ENCODE assay signal across 32 cellular contexts in genomic region chr12:2773199-2773875, GRCh38.
"Had no signal": no experiment of that assay in that cellular context is flagged by ENCODE, and none has a peak within 500 bp of the region (broad histone marks: within the 10 kb centered on the region; RNA-seq: fewer than 3 reads in every experiment).

No MANE protein-coding gene starts in this region.

- H3K27ac Mint-ChIP-seq: activated B cell treated with CpG ODN at 0.5 μM for 24 hours; activated CD4-positive, alpha-beta memory T cell treated with anti-CD3 and anti-CD28 coated beads, Interleukin-2, amount 10 ng/mL, durations not matched to agents 7 days and 5 days; activated CD4-positive, alpha-beta T cell treated with anti-CD3 and anti-CD28 coated beads, Interleukin-2, amount 10 ng/mL, durations not matched to agents 7 days and 5 days; activated CD8-positive, alpha-beta memory T cell treated with anti-CD3 and anti-CD28 coated beads, Interleukin-2, amount 10 ng/mL, durations not matched to agents 7 days and 5 days; activated CD8-positive, alpha-beta T cell treated with anti-CD3 and anti-CD28 coated beads, Interleukin-2, amount 10 ng/mL, durations not matched to agents 7 days and 5 days; activated naive CD4-positive, alpha-beta T cell treated with anti-CD3 and anti-CD28 coated beads, Interleukin-2, amount 10 ng/mL, durations not matched to agents 7 days and 5 days; activated naive CD4-positive, alpha-beta T cell treated with anti-CD3 and anti-CD28 coated beads, Interleukin-2, amount 50 U/mL, for 24 hours; activated naive CD8-positive, alpha-beta T cell treated with anti-CD3 and anti-CD28 coated beads for 36 hours; activated T-cell treated with anti-CD3 and anti-CD28 coated beads, Interleukin-2, amount 50 U/mL, for 24 hours; activated T-helper 2 cell treated with anti-CD3 and anti-CD28 coated beads, Interferon-gamma antibody, Interleukin-2, Interleukin-4, amounts not matched to agents 10 μg/mL and 5 μg/mL and 100 μg/mL, durations not matched to agents 14 hours and 24 hours and 36 hours; T-helper 2 cell treated with Interferon-gamma antibody and Interleukin-4, amounts not matched to agents 5 μg/mL and 100 μg/mL, for 36 hours had no signal

- H3K27ac ChIP-seq: adrenal gland, body of pancreas, brain microvascular endothelial cell, breast epithelium, VCaP had no signal

- DNase-seq: activated B cell treated with CpG ODN at 0.5 μM for 24 hours; activated CD4-positive, alpha-beta memory T cell treated with anti-CD3 and anti-CD28 coated beads, Interleukin-2, amount 10 ng/mL, durations not matched to agents 7 days and 5 days; activated CD4-positive, alpha-beta T cell treated with anti-CD3 and anti-CD28 coated beads for 4 hours; activated CD4-positive, alpha-beta T cell treated with anti-CD3 and anti-CD28 coated beads, Interleukin-2, amount 10 ng/mL, durations not matched to agents 7 days and 5 days; activated CD4-positive, alpha-beta T cell treated with anti-CD3 and anti-CD28 coated beads, Interleukin-2, amount 50 U/mL, for 48 hours; activated CD4-positive, CD25-positive, alpha-beta regulatory T cell treated with anti-CD3 and anti-CD28 coated beads, Interleukin-2, amount 50 U/mL, for 72 hours; activated CD8-positive, alpha-beta memory T cell treated with anti-CD3 and anti-CD28 coated beads, Interleukin-2, amount 10 ng/mL, durations not matched to agents 7 days and 5 days; activated CD8-positive, alpha-beta memory T cell treated with anti-CD3 and anti-CD28 coated beads, Interleukin-2, amount 50 U/mL, for 48 hours; activated CD8-positive, alpha-beta T cell treated with anti-CD3 and anti-CD28 coated beads, Interleukin-2, amount 10 ng/mL, durations not matched to agents 7 days and 5 days; activated effector memory CD4-positive, alpha-beta T cell treated with Interleukin-2 at 50 U/mL for 16 hours; activated gamma-delta T cell; activated naive CD4-positive, alpha-beta T cell treated with anti-CD3 and anti-CD28 coated beads, Interleukin-2, amount 10 ng/mL, durations not matched to agents 7 days and 5 days; activated naive CD4-positive, alpha-beta T cell treated with Interleukin-2 at 50 U/mL for 16 hours; activated naive CD8-positive, alpha-beta T cell treated with anti-CD3 and anti-CD28 coated beads for 36 hours; activated T-cell treated with anti-CD3 and anti-CD28 coated beads, Interleukin-2, amount 50 U/mL, for 24 hours; activated T-cell treated with anti-CD3 and anti-CD28 coated beads, Interleukin-2, amount 50 U/mL, for 48 hours; adrenal gland; amniotic stem cell; aorta; body of pancreas; brain microvascular endothelial cell; central memory CD4-positive, alpha-beta T cell; SW 1271; T-helper 2 cell; T-helper 9 cell had no signal

- H3K4me3 Mint-ChIP-seq: activated B cell treated with CpG ODN at 0.5 μM for 24 hours; activated CD4-positive, alpha-beta memory T cell treated with anti-CD3 and anti-CD28 coated beads, Interleukin-2, amount 10 ng/mL, durations not matched to agents 7 days and 5 days; activated CD4-positive, alpha-beta T cell treated with anti-CD3 and anti-CD28 coated beads, Interleukin-2, amount 10 ng/mL, durations not matched to agents 7 days and 5 days; activated CD8-positive, alpha-beta memory T cell treated with anti-CD3 and anti-CD28 coated beads, Interleukin-2, amount 10 ng/mL, durations not matched to agents 7 days and 5 days; activated CD8-positive, alpha-beta T cell treated with anti-CD3 and anti-CD28 coated beads, Interleukin-2, amount 10 ng/mL, durations not matched to agents 7 days and 5 days; activated naive CD4-positive, alpha-beta T cell treated with anti-CD3 and anti-CD28 coated beads, Interleukin-2, amount 10 ng/mL, durations not matched to agents 7 days and 5 days; activated naive CD4-positive, alpha-beta T cell treated with anti-CD3 and anti-CD28 coated beads, Interleukin-2, amount 50 U/mL, for 24 hours; activated naive CD8-positive, alpha-beta T cell treated with anti-CD3 and anti-CD28 coated beads for 36 hours; activated T-cell treated with anti-CD3 and anti-CD28 coated beads, Interleukin-2, amount 50 U/mL, for 24 hours; T-helper 2 cell treated with Interferon-gamma antibody and Interleukin-4, amounts not matched to agents 5 μg/mL and 100 μg/mL, for 36 hours had no signal

- H3K4me1 ChIP-seq: adrenal gland, breast epithelium had no signal

- H3K9me3 Mint-ChIP-seq: activated CD4-positive, alpha-beta T cell treated with anti-CD3 and anti-CD28 coated beads, Interleukin-2, amount 10 ng/mL, durations not matched to agents 7 days and 5 days; activated naive CD4-positive, alpha-beta T cell treated with anti-CD3 and anti-CD28 coated beads, Interleukin-2, amount 10 ng/mL, durations not matched to agents 7 days and 5 days; activated naive CD4-positive, alpha-beta T cell treated with anti-CD3 and anti-CD28 coated beads, Interleukin-2, amount 50 U/mL, for 24 hours; activated naive CD8-positive, alpha-beta T cell treated with anti-CD3 and anti-CD28 coated beads for 36 hours; activated T-cell treated with anti-CD3 and anti-CD28 coated beads, Interleukin-2, amount 50 U/mL, for 24 hours; activated T-helper 2 cell treated with anti-CD3 and anti-CD28 coated beads, Interferon-gamma antibody, Interleukin-2, Interleukin-4, amounts not matched to agents 10 μg/mL and 5 μg/mL and 100 μg/mL, durations not matched to agents 14 hours and 24 hours and 36 hours; T-helper 2 cell treated with Interferon-gamma antibody and Interleukin-4, amounts not matched to agents 5 μg/mL and 100 μg/mL, for 36 hours had no signal

- H3K4me1 Mint-ChIP-seq: activated B cell treated with CpG ODN at 0.5 μM for 24 hours; activated CD4-positive, alpha-beta memory T cell treated with anti-CD3 and anti-CD28 coated beads, Interleukin-2, amount 10 ng/mL, durations not matched to agents 7 days and 5 days; activated CD4-positive, alpha-beta T cell treated with anti-CD3 and anti-CD28 coated beads, Interleukin-2, amount 10 ng/mL, durations not matched to agents 7 days and 5 days; activated CD8-positive, alpha-beta memory T cell treated with anti-CD3 and anti-CD28 coated beads, Interleukin-2, amount 10 ng/mL, durations not matched to agents 7 days and 5 days; activated naive CD4-positive, alpha-beta T cell treated with anti-CD3 and anti-CD28 coated beads, Interleukin-2, amount 10 ng/mL, durations not matched to agents 7 days and 5 days; activated naive CD8-positive, alpha-beta T cell treated with anti-CD3 and anti-CD28 coated beads for 36 hours had no signal

- FAIRE-seq: astrocyte, TTC549 had no signal

- H3K36me3 Mint-ChIP-seq: activated CD8-positive, alpha-beta memory T cell treated with anti-CD3 and anti-CD28 coated beads, Interleukin-2, amount 10 ng/mL, durations not matched to agents 7 days and 5 days; activated naive CD4-positive, alpha-beta T cell treated with anti-CD3 and anti-CD28 coated beads, Interleukin-2, amount 10 ng/mL, durations not matched to agents 7 days and 5 days; activated naive CD4-positive, alpha-beta T cell treated with anti-CD3 and anti-CD28 coated beads, Interleukin-2, amount 50 U/mL, for 24 hours; activated naive CD8-positive, alpha-beta T cell treated with anti-CD3 and anti-CD28 coated beads for 36 hours had no signal

- H3K4me3 ChIP-seq: adrenal gland, body of pancreas, breast epithelium had no signal

- H3K27me3 Mint-ChIP-seq: activated CD4-positive, alpha-beta T cell treated with anti-CD3 and anti-CD28 coated beads, Interleukin-2, amount 10 ng/mL, durations not matched to agents 7 days and 5 days; activated CD8-positive, alpha-beta memory T cell treated with anti-CD3 and anti-CD28 coated beads, Interleukin-2, amount 10 ng/mL, durations not matched to agents 7 days and 5 days; activated naive CD4-positive, alpha-beta T cell treated with anti-CD3 and anti-CD28 coated beads, Interleukin-2, amount 50 U/mL, for 24 hours; activated naive CD8-positive, alpha-beta T cell treated with anti-CD3 and anti-CD28 coated beads for 36 hours had no signal

- H3K27me3 ChIP-seq: adrenal gland, body of pancreas, brain microvascular endothelial cell, breast epithelium had no signal

- ATAC-seq: activated CD8-positive, alpha-beta memory T cell treated with anti-CD3 and anti-CD28 coated beads, Interleukin-2, amount 10 ng/mL, durations not matched to agents 7 days and 5 days; activated CD8-positive, alpha-beta T cell treated with anti-CD3 and anti-CD28 coated beads, Interleukin-2, amount 10 ng/mL, durations not matched to agents 7 days and 5 days; body of pancreas had no signal

- H3K9me3 ChIP-seq: adrenal gland, body of pancreas, breast epithelium had no signal

- H3K36me3 ChIP-seq: adrenal gland, brain microvascular endothelial cell, breast epithelium had no signal
